ENCODE assay signal across 24 cellular contexts in the genomic region with DNA sequence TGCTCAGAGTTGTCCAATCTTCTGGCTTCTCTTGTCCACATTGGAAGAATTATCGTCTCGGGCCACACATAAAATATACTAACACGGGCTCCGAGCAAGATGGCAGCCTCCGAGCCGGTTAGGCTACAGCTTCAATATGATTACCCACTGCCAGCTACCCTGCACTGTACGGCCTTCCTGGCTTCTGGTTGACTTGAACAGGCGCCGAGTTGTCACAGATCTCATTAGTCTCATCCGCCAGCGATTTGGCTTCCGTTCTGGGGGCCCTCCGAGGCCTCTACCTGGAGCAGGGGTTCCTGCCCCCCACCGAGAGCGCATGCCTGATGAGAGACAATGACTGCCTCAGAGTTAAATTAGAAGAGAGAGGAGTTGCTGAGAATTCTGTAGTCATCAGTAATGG.
"Had no signal": no experiment of that assay in that cellular context is flagged by ENCODE, and none has a peak within 500 bp of the region (broad histone marks: within the 10 kb centered on the region; RNA-seq: fewer than 3 reads in every experiment).

No MANE protein-coding gene starts in this region.

- H3K4me3 ChIP-seq: coronary artery, dorsolateral prefrontal cortex, esophagus muscularis mucosa, gastroesophageal sphincter, heart left ventricle, hepatocyte, left lung, lower lobe of right lung, mucosa of descending colon had no signal

- H3K27me3 Mint-ChIP-seq: naive B cell; naive thymus-derived CD8-positive, alpha-beta T cell had no signal

- H3K9me3 ChIP-seq: esophagus muscularis mucosa, gastroesophageal sphincter, heart left ventricle, left lung, lower lobe of right lung, mucosa of descending colon had no signal

- H3K4me3 Mint-ChIP-seq: immature natural killer cell; mesothelial cell of epicardium; naive B cell; naive thymus-derived CD8-positive, alpha-beta T cell had no signal

- H3K27me3 ChIP-seq: dorsolateral prefrontal cortex, esophagus muscularis mucosa, foreskin keratinocyte, gastroesophageal sphincter, heart left ventricle, hepatocyte, left lung had no signal

- H3K4me1 ChIP-seq: foreskin keratinocyte, gastroesophageal sphincter, left lung, lower lobe of right lung had no signal

- H3K4me2 ChIP-seq: hepatocyte had no signal

- H3K27ac ChIP-seq: coronary artery, dorsolateral prefrontal cortex, esophagus muscularis mucosa, foreskin keratinocyte, gastroesophageal sphincter, heart left ventricle, hepatocyte, left lung, lower lobe of right lung had no signal

- H3K4me1 Mint-ChIP-seq: immature natural killer cell had no signal

- H3K9me3 Mint-ChIP-seq: immature natural killer cell, naive B cell had no signal

- DNase-seq: dermis blood vessel endothelial cell; dorsolateral prefrontal cortex; effector CD4-positive, alpha-beta T cell; effector memory CD4-positive, alpha-beta T cell; foreskin keratinocyte; heart left ventricle; hypothalamus; immature natural killer cell; islet precursor cell; left cardiac atrium; left ventricle myocardium superior; lower lobe of right lung; mucosa of descending colon; naive B cell; naive thymus-derived CD8-positive, alpha-beta T cell had no signal

- H3K79me2 ChIP-seq: hepatocyte had no signal

- FAIRE-seq: colon, endothelial cell of umbilical vein, frontal cortex had no signal

- H3K36me3 ChIP-seq: esophagus muscularis mucosa, gastroesophageal sphincter, left lung had no signal

- ATAC-seq: foreskin keratinocyte; gastroesophageal sphincter; heart left ventricle; left cardiac atrium; left lung; left ventricle myocardium superior; lower lobe of right lung; mucosa of descending colon; naive thymus-derived CD8-positive, alpha-beta T cell had no signal

- H3K27ac Mint-ChIP-seq: immature natural killer cell, mesothelial cell of epicardium had no signal
